22 cellular contexts compared by ENCODE assay signal in genomic region chr4:95445251-95445650, GRCh38.
DNase-seq lines count a peak whose midpoint lies in the region; TF ChIP-seq lines count a peak whose summit lies in the region.
"Had no signal": no experiment of that assay in that cellular context is flagged by ENCODE, and none has a peak within 500 bp of the region (broad histone marks: within the 10 kb centered on the region; RNA-seq: fewer than 3 reads in every experiment).

No MANE protein-coding gene starts in this region.

- H3K27me3 ChIP-seq in endocrine pancreas (ENCODE audit: control insufficient read depth, insufficient read depth, low read length) (no peaks in the 10 kb centered on the region), MM.1S (replicated peaks; ENCODE audit: insufficient read depth, low read length) (no peaks in the 10 kb centered on the region)
- H3K27me3 ChIP-seq: BLaER1 treated with 17β-estradiol and CSF1 and Interleukin-3, amounts not matched to agents 10 nM and 100 nM had no signal

- H3K4me1 ChIP-seq in endocrine pancreas (ENCODE audit: control insufficient read depth, insufficient read depth, low read length), result peaks cover 8% of the 10 kb centered on the region
- H3K4me1 ChIP-seq in MM.1S (ENCODE audit: low read length), result no peaks in the 10 kb centered on the region
- H3K4me1 ChIP-seq: BLaER1 treated with 17β-estradiol and CSF1 and Interleukin-3, amounts not matched to agents 10 nM and 100 nM had no signal

- H3K9me3 ChIP-seq in endocrine pancreas (ENCODE audit: control insufficient read depth, low read length) (no peaks in the 10 kb centered on the region), MM.1S (replicated peaks; ENCODE audit: insufficient read depth, low read length) (no peaks in the 10 kb centered on the region)
- H3K9me3 ChIP-seq: BLaER1 treated with 17β-estradiol and CSF1 and Interleukin-3, amounts not matched to agents 10 nM and 100 nM had no signal

- POLR2A ChIA-PET in activated CD4-positive, alpha-beta T cell treated with anti-CD3 and anti-CD28 coated beads, Interleukin-2, amount 10 ng/mL, durations not matched to agents 7 days and 5 days (lab: Charles Lee), result no interaction called here

- TF ChIP-seq CTCF in LNCaP clone FGC (IDR thresholded peaks at IDR 0.05; ENCODE audit: control insufficient read depth, extremely low read depth, insufficient read depth) (no peak), MM.1S (IDR thresholded peaks at IDR 0.05; ENCODE audit: low read length) (no peak), endothelial cell (IDR thresholded peaks at IDR 0.05; ENCODE audit: unreplicated experiment) (no peak)

- no peaks in the 10 kb centered on the region for H3K9me2 ChIP-seq in MM.1S (replicated peaks; ENCODE audit: insufficient read depth, low read length)

- H3K36me3 ChIP-seq in endocrine pancreas (ENCODE audit: control insufficient read depth, insufficient read depth, low read length), result no peaks in the 10 kb centered on the region
- no peaks in the 10 kb centered on the region for H3K36me3 ChIP-seq in MM.1S (replicated peaks; ENCODE audit: insufficient read depth, low read length)
- H3K36me3 ChIP-seq: BLaER1 treated with 17β-estradiol and CSF1 and Interleukin-3, amounts not matched to agents 10 nM and 100 nM had no signal

- H3K79me2 ChIP-seq in MM.1S (ENCODE audit: low read length), result no peaks in the 10 kb centered on the region

- H3K9ac ChIP-seq in endocrine pancreas (ENCODE audit: control insufficient read depth, insufficient read depth, low read length) (no peak overlapping the region), MM.1S (ENCODE audit: low read length) (no peak overlapping the region)
- H3K9ac ChIP-seq: BLaER1 treated with 17β-estradiol and CSF1 and Interleukin-3, amounts not matched to agents 10 nM and 100 nM had no signal

- DNase-seq in LNCaP clone FGC (ENCODE audit: low read depth) (no peak), caudate nucleus (lab: John Stamatoyannopoulos, UW) (no peak), substantia nigra (lab: John Stamatoyannopoulos, UW) (no peak), MM.1S (no peak), endothelial cell (ENCODE audit: low spot score) (no peak), cerebellar nuclear complex (lab: John Stamatoyannopoulos, UW) (no peak)
- DNase-seq in activated CD4-positive, alpha-beta T cell treated with anti-CD3 and anti-CD28 coated beads, Interleukin-2, amount 10 ng/mL, durations not matched to agents 7 days and 5 days, result no peak
- DNase-seq: CD4-positive, CD25-positive, alpha-beta regulatory T cell; CD8-positive, alpha-beta memory T cell; COR-L47; DMS 273 treated with DMSO at 0.1 percent for 48 hours; DMS53; DND-41; EL; GOT3; H7; HFFc6 had no signal

- no peak overlapping the region for H2AFZ ChIP-seq in MM.1S (ENCODE audit: low read length)

- H3K4me2 ChIP-seq in MM.1S (ENCODE audit: low read depth, low read length), result no peak overlapping the region
- H3K4me2 ChIP-seq: BLaER1 treated with 17β-estradiol and CSF1 and Interleukin-3, amounts not matched to agents 10 nM and 100 nM had no signal

- H3K27me3 Mint-ChIP-seq in activated CD4-positive, alpha-beta T cell treated with anti-CD3 and anti-CD28 coated beads, Interleukin-2, amount 10 ng/mL, durations not matched to agents 7 days and 5 days, result no peaks in the 10 kb centered on the region
- H3K27me3 Mint-ChIP-seq in endothelial cell (ENCODE audit: unreplicated experiment), result peaks cover 1% of the 10 kb centered on the region
- H3K27me3 Mint-ChIP-seq: B cell; CD4-positive, CD25-positive, alpha-beta regulatory T cell; CD8-positive, alpha-beta memory T cell had no signal

- no peaks in the 10 kb centered on the region for H3K36me3 Mint-ChIP-seq in activated CD4-positive, alpha-beta T cell treated with anti-CD3 and anti-CD28 coated beads, Interleukin-2, amount 10 ng/mL, durations not matched to agents 7 days and 5 days (ENCODE audit: low read depth)
- H3K36me3 Mint-ChIP-seq in endothelial cell (ENCODE audit: low read depth, unreplicated experiment), result no peaks in the 10 kb centered on the region
- H3K36me3 Mint-ChIP-seq: CD4-positive, CD25-positive, alpha-beta regulatory T cell; CD8-positive, alpha-beta memory T cell had no signal

- no peaks in the 10 kb centered on the region for H3K4me1 Mint-ChIP-seq in activated CD4-positive, alpha-beta T cell treated with anti-CD3 and anti-CD28 coated beads, Interleukin-2, amount 10 ng/mL, durations not matched to agents 7 days and 5 days
- H3K4me1 Mint-ChIP-seq in endothelial cell (ENCODE audit: unreplicated experiment), result peaks cover 5% of the 10 kb centered on the region
- H3K4me1 Mint-ChIP-seq: B cell; CD4-positive, CD25-positive, alpha-beta regulatory T cell; CD8-positive, alpha-beta memory T cell had no signal

- H3K27ac ChIP-seq in caudate nucleus (ENCODE audit: low read depth, low read length), result peak overlapping the region; percentile 55
- peak overlapping the region; percentile 13 for H3K27ac ChIP-seq in substantia nigra (ENCODE audit: low read depth, low read length, poor library complexity, severe bottlenecking)
- no peak overlapping the region for H3K27ac ChIP-seq in MM.1S (ENCODE audit: low read length)
- H3K27ac ChIP-seq: BLaER1 treated with 17β-estradiol and CSF1 and Interleukin-3, amounts not matched to agents 10 nM and 100 nM; HL-60 had no signal

- no peaks in the 10 kb centered on the region for H3K9me3 Mint-ChIP-seq in activated CD4-positive, alpha-beta T cell treated with anti-CD3 and anti-CD28 coated beads, Interleukin-2, amount 10 ng/mL, durations not matched to agents 7 days and 5 days
- H3K9me3 Mint-ChIP-seq in endothelial cell (ENCODE audit: unreplicated experiment), result no peaks in the 10 kb centered on the region

- peak overlapping the region; percentile 32 for H3K4me3 ChIP-seq in LNCaP clone FGC (ENCODE audit: low read depth, low read length)
- H3K4me3 ChIP-seq in endocrine pancreas (ENCODE audit: control insufficient read depth, insufficient read depth, low read length), result peak overlapping the region; percentile 86
- no peak overlapping the region for H3K4me3 ChIP-seq in MM.1S (ENCODE audit: low read length)
- H3K4me3 ChIP-seq: BLaER1 treated with 17β-estradiol and CSF1 and Interleukin-3, amounts not matched to agents 10 nM and 100 nM; GM12878 had no signal

- no peaks in the 10 kb centered on the region for H4K20me1 ChIP-seq in MM.1S (ENCODE audit: insufficient read depth, low read length)
- H4K20me1 ChIP-seq: BLaER1 treated with 17β-estradiol and CSF1 and Interleukin-3, amounts not matched to agents 10 nM and 100 nM had no signal

- no peak overlapping the region for H3K27ac Mint-ChIP-seq in activated CD4-positive, alpha-beta T cell treated with anti-CD3 and anti-CD28 coated beads, Interleukin-2, amount 10 ng/mL, durations not matched to agents 7 days and 5 days
- no peak overlapping the region for H3K27ac Mint-ChIP-seq in endothelial cell (ENCODE audit: unreplicated experiment)
- H3K27ac Mint-ChIP-seq: B cell; CD4-positive, CD25-positive, alpha-beta regulatory T cell; CD8-positive, alpha-beta memory T cell; HFFc6 had no signal

- no peak overlapping the region for H3K4me3 Mint-ChIP-seq in activated CD4-positive, alpha-beta T cell treated with anti-CD3 and anti-CD28 coated beads, Interleukin-2, amount 10 ng/mL, durations not matched to agents 7 days and 5 days
- H3K4me3 Mint-ChIP-seq in endothelial cell (ENCODE audit: unreplicated experiment), result no peak overlapping the region
- H3K4me3 Mint-ChIP-seq: B cell; CD4-positive, CD25-positive, alpha-beta regulatory T cell; CD8-positive, alpha-beta memory T cell; HFFc6 had no signal

- no peaks in the 10 kb centered on the region for H3F3A ChIP-seq in MM.1S (ENCODE audit: insufficient read depth, low read length)

- CTCF ChIA-PET in activated CD4-positive, alpha-beta T cell treated with anti-CD3 and anti-CD28 coated beads, Interleukin-2, amount 10 ng/mL, durations not matched to agents 7 days and 5 days (lab: Charles Lee), result no interaction called here
